Comparison of ENCODE assay signal across 26 cellular contexts in genomic region chr1:175179837-175180590, GRCh38. TPM values are rescaled to one million over a fixed set of nuclear protein-coding genes. Genes with fewer than 3 reads are reported as not detected.
DNase-seq lines count a peak whose midpoint lies in the region; ATAC-seq and TF ChIP-seq lines count a peak whose summit lies in the region.
"Had no signal": no experiment of that assay in that cellular context is flagged by ENCODE, and none has a peak within 500 bp of the region (broad histone marks: within the 10 kb centered on the region; RNA-seq: fewer than 3 reads in every experiment).

No MANE protein-coding gene starts in this region.

- H2AFZ ChIP-seq in mammary epithelial cell (ENCODE audit: low read depth, low read length): no peak overlapping the region
- H2AFZ ChIP-seq: GM23248, parathyroid adenoma had no signal

- no peaks in the 10 kb centered on the region for H3K9me3 Mint-ChIP-seq in activated naive CD4-positive, alpha-beta T cell treated with anti-CD3 and anti-CD28 coated beads, Interleukin-2, amount 50 U/mL, for 24 hours
- peaks cover 0 to 6% of the 10 kb centered on the region in 2 donors for H3K9me3 Mint-ChIP-seq in activated naive CD4-positive, alpha-beta T cell treated with anti-CD3 and anti-CD28 coated beads, Interleukin-2, amount 50 U/mL, for 72 hours
- no peaks in the 10 kb centered on the region for H3K9me3 Mint-ChIP-seq in stimulated activated memory B cell treated with anti-CD40 and anti-IgM and Interleukin-4, amounts not matched to agents 10 μg/mL and 1 μg/mL and 100 μg/mL, for 72 hours
- H3K9me3 Mint-ChIP-seq in progenitor cell of endocrine pancreas (ENCODE audit: low read depth): no peaks in the 10 kb centered on the region
- H3K9me3 Mint-ChIP-seq: nephron progenitor cell had no signal

- H3K9ac ChIP-seq in mammary epithelial cell (ENCODE audit: insufficient read depth, low read length): no peak overlapping the region
- H3K9ac ChIP-seq: GM23248, parathyroid adenoma had no signal

- H3K79me2 ChIP-seq in mammary epithelial cell (ENCODE audit: insufficient read depth, low read length): peaks cover 91% of the 10 kb centered on the region

- no TSS peak for BruUV-seq in mammary epithelial cell (replicated peaks; lab: Mats Ljungman, UMichigan)

- H3K4me1 ChIP-seq in mammary epithelial cell (ENCODE audit: insufficient read depth, low read length) (peaks cover 59% of the 10 kb centered on the region), upper lobe of right lung (peaks cover 50% of the 10 kb centered on the region)
- H3K4me1 ChIP-seq: parathyroid adenoma, right lobe of liver, uterus had no signal

- TF ChIP-seq CTCF in mammary epithelial cell (conservative IDR thresholded peaks at IDR 0.05 in 1 of 2, IDR thresholded peaks at IDR 0.05 in 1 of 2; ENCODE audit: extremely low read depth in 1 of 2, insufficient read depth in 1 of 2, low read depth in 1 of 2, low read length in 2 of 2) (no peak), progenitor cell of endocrine pancreas (IDR thresholded peaks at IDR 0.05; ENCODE audit: unreplicated experiment) (no peak), upper lobe of right lung (IDR thresholded peaks at IDR 0.05) (no peak)

- peaks cover 33% of the 10 kb centered on the region for H3K36me3 Mint-ChIP-seq in activated naive CD4-positive, alpha-beta T cell treated with anti-CD3 and anti-CD28 coated beads, Interleukin-2, amount 50 U/mL, for 24 hours
- H3K36me3 Mint-ChIP-seq in activated naive CD4-positive, alpha-beta T cell treated with anti-CD3 and anti-CD28 coated beads, Interleukin-2, amount 50 U/mL, for 72 hours: peaks cover 0 to 34% of the 10 kb centered on the region in 2 donors
- peaks cover 74% of the 10 kb centered on the region for H3K36me3 Mint-ChIP-seq in stimulated activated memory B cell treated with anti-CD40 and anti-IgM and Interleukin-4, amounts not matched to agents 10 μg/mL and 1 μg/mL and 100 μg/mL, for 72 hours
- no peaks in the 10 kb centered on the region for H3K36me3 Mint-ChIP-seq in progenitor cell of endocrine pancreas (ENCODE audit: insufficient read depth)

- H3K36me3 ChIP-seq in mammary epithelial cell (ENCODE audit: insufficient read depth, low read length): peaks cover 17% of the 10 kb centered on the region
- peaks cover 23% of the 10 kb centered on the region for H3K36me3 ChIP-seq in upper lobe of right lung
- H3K36me3 ChIP-seq: right lobe of liver, uterus had no signal

- H3K27me3 Mint-ChIP-seq in activated naive CD4-positive, alpha-beta T cell treated with anti-CD3 and anti-CD28 coated beads, Interleukin-2, amount 50 U/mL, for 24 hours: no peaks in the 10 kb centered on the region
- no peaks in the 10 kb centered on the region for H3K27me3 Mint-ChIP-seq in stimulated activated memory B cell treated with anti-CD40 and anti-IgM and Interleukin-4, amounts not matched to agents 10 μg/mL and 1 μg/mL and 100 μg/mL, for 72 hours
- H3K27me3 Mint-ChIP-seq in progenitor cell of endocrine pancreas: peaks cover 9% of the 10 kb centered on the region

- ATAC-seq in activated naive CD4-positive, alpha-beta T cell treated with anti-CD3 and anti-CD28 coated beads, Interleukin-2, amount 50 U/mL, for 72 hours: no peak
- peak; percentile 51 for ATAC-seq in stimulated activated memory B cell treated with anti-CD40 and anti-IgM and Interleukin-4, amounts not matched to agents 10 μg/mL and 1 μg/mL and 100 μg/mL, for 72 hours
- ATAC-seq in HG03442 (IDR thresholded peaks at IDR 0.05; ENCODE audit: unreplicated experiment): no peak
- no peak for ATAC-seq in upper lobe of right lung
- ATAC-seq: left colon, right lobe of liver had no signal

- dilution Hi-C loops in mammary epithelial cell (cut with HindIII; ENCODE audit: low sequenced_read_pairs): no loop called here

- H3K4me3 Mint-ChIP-seq in activated naive CD4-positive, alpha-beta T cell treated with anti-CD3 and anti-CD28 coated beads, Interleukin-2, amount 50 U/mL, for 24 hours: no peak overlapping the region
- H3K4me3 Mint-ChIP-seq in stimulated activated memory B cell treated with anti-CD40 and anti-IgM and Interleukin-4, amounts not matched to agents 10 μg/mL and 1 μg/mL and 100 μg/mL, for 72 hours: peak overlapping the region; percentile 4
- no peak overlapping the region for H3K4me3 Mint-ChIP-seq in progenitor cell of endocrine pancreas (ENCODE audit: low read depth)
- H3K4me3 Mint-ChIP-seq: nephron progenitor cell had no signal

- intact Hi-C loops in mammary epithelial cell (cut with micrococcal nuclease): no loop called here
- intact Hi-C loops in upper lobe of right lung (cut with DNase I): no loop called here

- 100% methylated on average over 2 of the region's 2 CpGs for WGBS in mammary epithelial cell (ENCODE audit: low coverage, missing lambda C conversion rate)

- no peaks in the 10 kb centered on the region for H3K9me3 ChIP-seq in mammary epithelial cell (replicated peaks; ENCODE audit: insufficient read depth, low read length)
- no peaks in the 10 kb centered on the region for H3K9me3 ChIP-seq in upper lobe of right lung
- H3K9me3 ChIP-seq: right lobe of liver, suprapubic skin, uterus had no signal

- in situ Hi-C loops in mammary epithelial cell (cut with MboI; ENCODE audit: low sequenced_read_pairs in 2 of 2): loop anchor here in 1 of 2 donors (10.0 kb wide), 1 partner anchor 45 kb away; no protein-coding TSS in a partner anchor

- H3K4me2 ChIP-seq in mammary epithelial cell (ENCODE audit: insufficient read depth, low read depth, low read length): no peak overlapping the region

- DNase-seq in activated naive CD4-positive, alpha-beta T cell treated with anti-CD3 and anti-CD28 coated beads, Interleukin-2, amount 50 U/mL, for 72 hours (ENCODE audit: low spot score in 2 of 2): no peak
- DNase-seq in M059J (ENCODE audit: low read depth): peak; percentile 56
- DNase-seq in mammary epithelial cell: peak; percentile 35
- no peak for DNase-seq in progenitor cell of endocrine pancreas (ENCODE audit: low spot score, unreplicated experiment)
- no peak for DNase-seq in upper lobe of right lung
- DNase-seq: activated naive CD4-positive, alpha-beta T cell; anterior cingulate cortex; caudate nucleus; DMS79 treated with DMSO at 0.1 percent for 48 hours; GM23248; head of caudate nucleus; left colon; midbrain; NCI-H1092; NCI-H1930; nephron progenitor cell; right lobe of liver; SHP77 treated with DMSO at 0.1 percent for 48 hours; stimulated activated CD4-positive, alpha-beta T cell treated with anti-CD3 and anti-CD28 coated beads, Interleukin-15, amount 100 ng/mL, for 24 hours; uterus had no signal

- peak overlapping the region; percentile 63 for H3K27ac Mint-ChIP-seq in activated naive CD4-positive, alpha-beta T cell treated with anti-CD3 and anti-CD28 coated beads, Interleukin-2, amount 50 U/mL, for 24 hours
- peak overlapping the region in 1 of 2 donors; percentile 22 for H3K27ac Mint-ChIP-seq in activated naive CD4-positive, alpha-beta T cell treated with anti-CD3 and anti-CD28 coated beads, Interleukin-2, amount 50 U/mL, for 72 hours
- H3K27ac Mint-ChIP-seq in stimulated activated memory B cell treated with anti-CD40 and anti-IgM and Interleukin-4, amounts not matched to agents 10 μg/mL and 1 μg/mL and 100 μg/mL, for 72 hours: peak overlapping the region; percentile 69
- H3K27ac Mint-ChIP-seq in progenitor cell of endocrine pancreas: no peak overlapping the region
- H3K27ac Mint-ChIP-seq: nephron progenitor cell had no signal

- H3K27ac ChIP-seq in mammary epithelial cell (ENCODE audit: insufficient read depth, low read depth, low read length) (peak overlapping the region; percentile 30), upper lobe of right lung (no peak overlapping the region)
- H3K27ac ChIP-seq: GM23248, parathyroid adenoma, right lobe of liver, suprapubic skin, uterus had no signal

- no peaks in the 10 kb centered on the region for H4K20me1 ChIP-seq in mammary epithelial cell (ENCODE audit: insufficient read depth, low read length)

- CTCF ChIA-PET in mammary epithelial cell (lab: Charles Lee; ENCODE audit: low non-redundant PET): interaction anchor here (0.6 kb wide), 1 partner anchor 41 kb away, joined by 7 read pairs; no protein-coding TSS in a partner anchor

- peaks cover 79% of the 10 kb centered on the region for H3K4me1 Mint-ChIP-seq in activated naive CD4-positive, alpha-beta T cell treated with anti-CD3 and anti-CD28 coated beads, Interleukin-2, amount 50 U/mL, for 24 hours
- H3K4me1 Mint-ChIP-seq in stimulated activated memory B cell treated with anti-CD40 and anti-IgM and Interleukin-4, amounts not matched to agents 10 μg/mL and 1 μg/mL and 100 μg/mL, for 72 hours: peaks cover 81% of the 10 kb centered on the region
- H3K4me1 Mint-ChIP-seq in progenitor cell of endocrine pancreas (ENCODE audit: low read depth): no peaks in the 10 kb centered on the region

- H3K27me3 ChIP-seq in mammary epithelial cell (ENCODE audit: insufficient read depth, low read length) (no peaks in the 10 kb centered on the region), upper lobe of right lung (no peaks in the 10 kb centered on the region)
- H3K27me3 ChIP-seq: right lobe of liver, suprapubic skin, uterus had no signal

- no peak overlapping the region for H3K4me3 ChIP-seq in mammary epithelial cell (replicated peaks in 1 of 3; ENCODE audit: insufficient read depth in 1 of 3, low read depth in 2 of 3, low read length in 3 of 3)
- H3K4me3 ChIP-seq in upper lobe of right lung: no peak overlapping the region
- H3K4me3 ChIP-seq: GM23248, right lobe of liver, suprapubic skin, uterus had no signal

RNA-seq across cellular contexts. Expression of gene KIAA0040, which starts 12.6 kb away (rescaled TPM):
- total RNA-seq in activated naive CD4-positive, alpha-beta T cell treated with anti-CD3 and anti-CD28 coated beads, Interleukin-2, amount 50 U/mL, for 72 hours: 10 to 100 TPM; 21.2 to 23.4 TPM
- total RNA-seq in M059J (2014; rRNA removed; shearing (Covaris generic)): 4.4 and 4.6 TPM in 2 replicates
- total RNA-seq in mammary epithelial cell: 10 to 100 TPM; 34.3 to 75.0 TPM
- 87.6 TPM for polyA plus RNA-seq in mammary epithelial cell
- 83.3 TPM for polyA minus RNA-seq in mammary epithelial cell
- total RNA-seq in progenitor cell of endocrine pancreas: 2.4 and 2.8 TPM in 2 replicates
- total RNA-seq in upper lobe of right lung: 44.8 TPM
- total RNA-seq: LHCN-M2 had no signal

Comparison
In these comparisons a context has a peak if more than half of its experiments do, and no peak if none do; other contexts are left out.
1. DNase-seq: peak in M059J (single experiment) and mammary epithelial cell (single experiment); none in activated naive CD4-positive, alpha-beta T cell treated with anti-CD3 and anti-CD28 coated beads, Interleukin-2, amount 50 U/mL, for 72 hours (0 of 2), progenitor cell of endocrine pancreas (single experiment) and upper lobe of right lung (single experiment).